In genomic region chr14:68346540-68347232, GRCh38 we compare ENCODE assay signal across 25 cellular contexts.
A peak's percentile ranks its signal among the peaks of the same experiment; 100 is the strongest.
DNase-seq lines count a peak whose midpoint lies in the region; ATAC-seq and TF ChIP-seq lines count a peak whose summit lies in the region.
"Had no signal": no experiment of that assay in that cellular context is flagged by ENCODE, and none has a peak within 500 bp of the region (broad histone marks: within the 10 kb centered on the region; RNA-seq: fewer than 3 reads in every experiment).

No MANE protein-coding gene starts in this region.

- intact Hi-C loops in testis (cut with DNase I; ENCODE audit: low total_unique reads) = no loop called here

- POLR2A ChIA-PET in HEK293T (lab: Yijun Ruan, JAX) = no interaction called here

- H3K27ac Mint-ChIP-seq in T-helper 17 cell (peak overlapping the region; percentile 1), nephron progenitor cell (peak overlapping the region; percentile 68)
- H3K27ac Mint-ChIP-seq: activated naive CD8-positive, alpha-beta T cell treated with anti-CD3 and anti-CD28 coated beads for 36 hours had no signal

- TF ChIP-seq CTCF in nephron progenitor cell (IDR thresholded peaks at IDR 0.05) = no peak
- no peak for TF ChIP-seq CTCF in testis (IDR thresholded peaks at IDR 0.05)

- CTCF ChIA-PET in HEK293T (lab: Yijun Ruan, JAX) = no interaction called here

- H3K36me3 Mint-ChIP-seq in T-helper 17 cell (ENCODE audit: low read depth) (peaks cover 6% of the 10 kb centered on the region), nephron progenitor cell (ENCODE audit: low read depth) (peaks cover 39% of the 10 kb centered on the region)

- H3K27ac ChIP-seq in testis = peak overlapping the region; percentile 12 to 18
- H3K27ac ChIP-seq: body of pancreas, GM23248, neutrophil, prostate gland, SK-N-MC, upper lobe of right lung had no signal

- H3K9me3 Mint-ChIP-seq in nephron progenitor cell = peaks cover 35% of the 10 kb centered on the region

- 47 to 63% methylated on average over 5 of the region's 5 CpGs for WGBS in testis, 2 donors

- H3K4me1 Mint-ChIP-seq in T-helper 17 cell = peaks cover 12% of the 10 kb centered on the region
- peaks cover 30% of the 10 kb centered on the region for H3K4me1 Mint-ChIP-seq in nephron progenitor cell

- H3K4me3 ChIP-seq in testis = no peak overlapping the region
- H3K4me3 ChIP-seq: body of pancreas, dorsolateral prefrontal cortex, GM23248, prostate gland, SK-N-MC, upper lobe of right lung had no signal

- no peak overlapping the region for H3K4me3 Mint-ChIP-seq in T-helper 17 cell
- H3K4me3 Mint-ChIP-seq in nephron progenitor cell = no peak overlapping the region
- H3K4me3 Mint-ChIP-seq: activated naive CD8-positive, alpha-beta T cell treated with anti-CD3 and anti-CD28 coated beads for 36 hours; CD14-positive monocyte had no signal

- H3K9me3 ChIP-seq in T-helper 17 cell (ENCODE audit: control insufficient read depth, low read length, poor library complexity, severe bottlenecking) (no peaks in the 10 kb centered on the region), testis (no peaks in the 10 kb centered on the region)
- H3K9me3 ChIP-seq: body of pancreas, neutrophil, prostate gland, upper lobe of right lung had no signal

- H3K36me3 ChIP-seq in testis (ENCODE audit: low read depth, missing control alignments) = no peaks in the 10 kb centered on the region
- H3K36me3 ChIP-seq: neutrophil, prostate gland, upper lobe of right lung had no signal

- no peak for ATAC-seq in T-helper 17 cell
- ATAC-seq: body of pancreas, upper lobe of right lung had no signal

- peaks cover 4% of the 10 kb centered on the region for H3K4me1 ChIP-seq in testis
- H3K4me1 ChIP-seq: prostate gland, upper lobe of right lung had no signal

- H3K27me3 Mint-ChIP-seq in T-helper 17 cell (no peaks in the 10 kb centered on the region), nephron progenitor cell (ENCODE audit: low read depth, poor library complexity) (peaks cover 4% of the 10 kb centered on the region)
- H3K27me3 Mint-ChIP-seq: activated naive CD8-positive, alpha-beta T cell treated with anti-CD3 and anti-CD28 coated beads for 36 hours had no signal

- no peaks in the 10 kb centered on the region for H3K27me3 ChIP-seq in testis
- H3K27me3 ChIP-seq: body of pancreas, neutrophil, upper lobe of right lung had no signal

- TF ChIP-seq POLR2A in testis (IDR thresholded peaks at IDR 0.05) = no peak

- DNase-seq in T-helper 17 cell (no peak), foreskin melanocyte (peak; percentile 70), nephron progenitor cell (no peak), testis (peak; percentile 44), HEK293T (ENCODE audit: extremely low spot score) (no peak), NCI-H2107 treated with DMSO at 0.1 percent for 48 hours (lab: John Stamatoyannopoulos, UW; ENCODE audit: unreplicated experiment) (no peak)
- DNase-seq in activated CD4-positive, alpha-beta T cell treated with anti-CD3 and anti-CD28 coated beads, Interleukin-2, amount 50 U/mL, for 1 hour = no peak
- DNase-seq: activated effector memory CD4-positive, alpha-beta T cell treated with Interleukin-2 at 50 U/mL for 16 hours; activated naive CD8-positive, alpha-beta T cell treated with anti-CD3 and anti-CD28 coated beads for 36 hours; activated T-cell treated with anti-CD3 and anti-CD28 coated beads for 4 hours; body of pancreas; cerebellar nuclear complex; kidney; NCI-H1417; NCI-H2029 treated with DMSO at 0.1 percent for 48 hours; NCI-H446 treated with DMSO at 0.1 percent for 48 hours; OCI-M1; T-helper 2 cell; upper lobe of right lung had no signal

TF ChIP-seq in HEK293T, 16 proteins besides CTCF, POLR2A, EP300 and RAD21:
- no peak for TF ChIP-seq L3MBTL2 (conservative IDR thresholded peaks at IDR 0.05)
- no peak for TF ChIP-seq FOXK2 (IDR thresholded peaks at IDR 0.05)
- no peak for TF ChIP-seq BHLHE40 (IDR thresholded peaks at IDR 0.05; ENCODE audit: borderline replicate concordance)
- TF ChIP-seq FOXM1 (IDR thresholded peaks at IDR 0.05; ENCODE audit: borderline replicate concordance) = no peak
- no peak for TF ChIP-seq ARNT (IDR thresholded peaks at IDR 0.05)
- no peak for TF ChIP-seq HDGF (IDR thresholded peaks at IDR 0.05; ENCODE audit: borderline replicate concordance)

Comparison
In these comparisons a context has a peak if more than half of its experiments do, and no peak if none do; other contexts are left out.
1. DNase-seq: peak in foreskin melanocyte (single experiment) and testis (single experiment); none in T-helper 17 cell (0 of 3), nephron progenitor cell (single experiment), HEK293T (single experiment), NCI-H2107 treated with DMSO at 0.1 percent for 48 hours (single experiment) and activated CD4-positive, alpha-beta T cell treated with anti-CD3 and anti-CD28 coated beads, Interleukin-2, amount 50 U/mL, for 1 hour (single experiment).